In genomic region chr22:22779213-22779612, GRCh38 we compare ENCODE assay signal across 40 cellular contexts.
"Had no signal": no experiment of that assay in that cellular context is flagged by ENCODE, and none has a peak within 500 bp of the region (broad histone marks: within the 10 kb centered on the region; RNA-seq: fewer than 3 reads in every experiment).

No MANE protein-coding gene starts in this region.

- H3K27me3 ChIP-seq: adrenal gland, ascending aorta, breast epithelium, cardiac muscle cell had no signal

- H3K4me3 ChIP-seq: adrenal gland, ascending aorta, body of pancreas, breast epithelium, cardiac muscle cell had no signal

- H3K4me1 ChIP-seq: adrenal gland, ascending aorta, body of pancreas, breast epithelium had no signal

- H3K36me3 ChIP-seq: adrenal gland, ascending aorta, brain microvascular endothelial cell, breast epithelium, cardiac muscle cell had no signal

- H3K9me3 ChIP-seq: adrenal gland, ascending aorta, body of pancreas, breast epithelium had no signal

- DNase-seq: activated effector memory CD4-positive, alpha-beta T cell treated with anti-CD3 and anti-CD28 coated beads, Interleukin-2, amount 50 U/mL, for 16 hours; activated effector memory CD4-positive, alpha-beta T cell treated with Interleukin-2 at 50 U/mL for 16 hours; activated gamma-delta T cell; activated gamma-delta T cell treated with Interleukin-2 at 50 U/mL for 16 hours; activated naive CD4-positive, alpha-beta T cell; activated naive CD4-positive, alpha-beta T cell treated with anti-CD3 and anti-CD28 coated beads for 36 hours; activated naive CD4-positive, alpha-beta T cell treated with anti-CD3 and anti-CD28 coated beads, Interleukin-2, amount 10 ng/mL, durations not matched to agents 7 days and 5 days; activated naive CD4-positive, alpha-beta T cell treated with anti-CD3 and anti-CD28 coated beads, Interleukin-2, amount 50 U/mL, for 16 hours; activated naive CD4-positive, alpha-beta T cell treated with Interleukin-2 at 50 U/mL for 16 hours; activated naive CD8-positive, alpha-beta T cell treated with anti-CD3 and anti-CD28 coated beads for 36 hours; activated naive CD8-positive, alpha-beta T cell treated with anti-CD3 and anti-CD28 coated beads, Interleukin-2, amount 10 ng/mL, durations not matched to agents 7 days and 5 days; activated naive CD8-positive, alpha-beta T cell treated with anti-CD3 and anti-CD28 coated beads, Interleukin-2, amount 50 U/mL, for 24 hours; activated T-cell treated with anti-CD3 and anti-CD28 coated beads, Interleukin-2, amount 50 U/mL, for 1 hour; activated T-cell treated with anti-CD3 and anti-CD28 coated beads, Interleukin-2, amount 50 U/mL, for 24 hours; activated T-cell treated with anti-CD3 and anti-CD28 coated beads, Interleukin-2, amount 50 U/mL, for 4 hours; activated T-cell treated with anti-CD3 and anti-CD28 coated beads, Interleukin-2, amount 50 U/mL, for 48 hours; activated T-cell treated with anti-CD3 and anti-CD28 coated beads, Interleukin-2, amount 50 U/mL, for 72 hours; adrenal gland; amniotic stem cell; amygdala; anterior cingulate cortex; aorta; body of pancreas; brain microvascular endothelial cell; caudate nucleus; central memory CD4-positive, alpha-beta T cell; cerebellar nuclear complex had no signal

- H3K27me3 Mint-ChIP-seq: activated naive CD4-positive, alpha-beta T cell treated with anti-CD3 and anti-CD28 coated beads, Interleukin-2, amount 50 U/mL, for 24 hours; activated naive CD8-positive, alpha-beta T cell; activated naive CD8-positive, alpha-beta T cell treated with anti-CD3 and anti-CD28 coated beads for 36 hours; activated T-cell treated with anti-CD3 and anti-CD28 coated beads, Interleukin-2, amount 50 U/mL, for 24 hours; central memory CD8-positive, alpha-beta T cell had no signal

- H3K36me3 Mint-ChIP-seq: activated naive CD4-positive, alpha-beta T cell treated with anti-CD3 and anti-CD28 coated beads, Interleukin-2, amount 10 ng/mL, durations not matched to agents 7 days and 5 days; activated naive CD4-positive, alpha-beta T cell treated with anti-CD3 and anti-CD28 coated beads, Interleukin-2, amount 50 U/mL, for 24 hours; activated naive CD4-positive, alpha-beta T cell treated with anti-CD3 and anti-CD28 coated beads, Interleukin-2, amount 50 U/mL, for 72 hours; activated naive CD8-positive, alpha-beta T cell; activated naive CD8-positive, alpha-beta T cell treated with anti-CD3 and anti-CD28 coated beads for 36 hours; activated naive CD8-positive, alpha-beta T cell treated with anti-CD3 and anti-CD28 coated beads, Interleukin-2, amount 10 ng/mL, durations not matched to agents 7 days and 5 days; brain had no signal

- H3K4me1 Mint-ChIP-seq: activated naive CD4-positive, alpha-beta T cell treated with anti-CD3 and anti-CD28 coated beads, Interleukin-2, amount 10 ng/mL, durations not matched to agents 7 days and 5 days; activated naive CD8-positive, alpha-beta T cell treated with anti-CD3 and anti-CD28 coated beads, Interleukin-2, amount 10 ng/mL, durations not matched to agents 7 days and 5 days; activated T-helper 17 cell treated with anti-CD3 and anti-CD28 coated beads, Interleukin-2, amount 50 U/mL, for 72 hours; brain had no signal

- H3K27ac ChIP-seq: adrenal gland, ascending aorta, body of pancreas, brain microvascular endothelial cell, breast epithelium, cardiac muscle cell had no signal

- H3K9me3 Mint-ChIP-seq: activated naive CD4-positive, alpha-beta T cell treated with anti-CD3 and anti-CD28 coated beads for 36 hours; activated naive CD4-positive, alpha-beta T cell treated with anti-CD3 and anti-CD28 coated beads, Interleukin-2, amount 10 ng/mL, durations not matched to agents 7 days and 5 days; activated naive CD4-positive, alpha-beta T cell treated with anti-CD3 and anti-CD28 coated beads, Interleukin-2, amount 50 U/mL, for 24 hours; activated naive CD4-positive, alpha-beta T cell treated with anti-CD3 and anti-CD28 coated beads, Interleukin-2, amount 50 U/mL, for 72 hours; activated naive CD8-positive, alpha-beta T cell treated with anti-CD3 and anti-CD28 coated beads for 36 hours; activated naive CD8-positive, alpha-beta T cell treated with anti-CD3 and anti-CD28 coated beads, Interleukin-2, amount 10 ng/mL, durations not matched to agents 7 days and 5 days; activated naive CD8-positive, alpha-beta T cell treated with anti-CD3 and anti-CD28 coated beads, Interleukin-2, amount 50 U/mL, for 24 hours; activated T-cell treated with anti-CD3 and anti-CD28 coated beads, Interleukin-2, amount 50 U/mL, for 24 hours; activated T-cell treated with anti-CD3 and anti-CD28 coated beads, Interleukin-2, amount 50 U/mL, for 4 hours; activated T-cell treated with anti-CD3 and anti-CD28 coated beads, Interleukin-2, amount 50 U/mL, for 72 hours; activated T-helper 1 cell treated with anti-CD3 and anti-CD28 coated beads, Interleukin-12 subunit alpha, Interleukin-12 subunit beta, Interleukin-2, Interleukin-4 antibody, amounts not matched to agents 30 ng/mL and 10 ng/mL and 1 ng/mL, durations not matched to agents 14 hours and 24 hours and 36 hours; activated T-helper 17 cell treated with anti-CD3 and anti-CD28 coated beads, Interleukin-2, amount 50 U/mL, for 72 hours; activated T-helper 2 cell treated with anti-CD3 and anti-CD28 coated beads, Interferon-gamma antibody, Interleukin-2, Interleukin-4, amounts not matched to agents 10 μg/mL and 5 μg/mL and 100 μg/mL, durations not matched to agents 14 hours and 24 hours and 36 hours; brain; central memory CD8-positive, alpha-beta T cell had no signal

- FAIRE-seq: astrocyte, bronchial epithelial cell had no signal

- H3K4me3 Mint-ChIP-seq: activated naive CD4-positive, alpha-beta T cell treated with anti-CD3 and anti-CD28 coated beads for 36 hours; activated naive CD4-positive, alpha-beta T cell treated with anti-CD3 and anti-CD28 coated beads, Interleukin-2, amount 10 ng/mL, durations not matched to agents 7 days and 5 days; activated naive CD4-positive, alpha-beta T cell treated with anti-CD3 and anti-CD28 coated beads, Interleukin-2, amount 50 U/mL, for 24 hours; activated naive CD8-positive, alpha-beta T cell; activated naive CD8-positive, alpha-beta T cell treated with anti-CD3 and anti-CD28 coated beads for 36 hours; activated naive CD8-positive, alpha-beta T cell treated with anti-CD3 and anti-CD28 coated beads, Interleukin-2, amount 10 ng/mL, durations not matched to agents 7 days and 5 days; activated naive CD8-positive, alpha-beta T cell treated with anti-CD3 and anti-CD28 coated beads, Interleukin-2, amount 50 U/mL, for 24 hours; activated T-cell treated with anti-CD3 and anti-CD28 coated beads, Interleukin-2, amount 50 U/mL, for 24 hours; activated T-cell treated with anti-CD3 and anti-CD28 coated beads, Interleukin-2, amount 50 U/mL, for 4 hours; activated T-cell treated with anti-CD3 and anti-CD28 coated beads, Interleukin-2, amount 50 U/mL, for 72 hours; activated T-helper 1 cell treated with anti-CD3 and anti-CD28 coated beads, Interleukin-12 subunit alpha, Interleukin-12 subunit beta, Interleukin-2, Interleukin-4 antibody, amounts not matched to agents 30 ng/mL and 10 ng/mL and 1 ng/mL, durations not matched to agents 14 hours and 24 hours and 36 hours; activated T-helper 17 cell treated with anti-CD3 and anti-CD28 coated beads, Interleukin-2, amount 50 U/mL, for 72 hours; brain; central memory CD8-positive, alpha-beta T cell had no signal

- ATAC-seq: activated naive CD4-positive, alpha-beta T cell treated with anti-CD3 and anti-CD28 coated beads, Interleukin-2, amount 50 U/mL, for 72 hours; activated naive CD8-positive, alpha-beta T cell treated with anti-CD3 and anti-CD28 coated beads, Interleukin-2, amount 50 U/mL, for 24 hours; activated T-cell treated with anti-CD3 and anti-CD28 coated beads, Interleukin-2, amount 50 U/mL, for 4 hours; activated T-cell treated with anti-CD3 and anti-CD28 coated beads, Interleukin-2, amount 50 U/mL, for 72 hours; activated T-helper 17 cell treated with anti-CD3 and anti-CD28 coated beads, Interleukin-2, amount 50 U/mL, for 72 hours; body of pancreas had no signal

- H3K27ac Mint-ChIP-seq: activated naive CD4-positive, alpha-beta T cell treated with anti-CD3 and anti-CD28 coated beads for 36 hours; activated naive CD4-positive, alpha-beta T cell treated with anti-CD3 and anti-CD28 coated beads, Interleukin-2, amount 10 ng/mL, durations not matched to agents 7 days and 5 days; activated naive CD4-positive, alpha-beta T cell treated with anti-CD3 and anti-CD28 coated beads, Interleukin-2, amount 50 U/mL, for 24 hours; activated naive CD4-positive, alpha-beta T cell treated with anti-CD3 and anti-CD28 coated beads, Interleukin-2, amount 50 U/mL, for 72 hours; activated naive CD8-positive, alpha-beta T cell; activated naive CD8-positive, alpha-beta T cell treated with anti-CD3 and anti-CD28 coated beads for 36 hours; activated naive CD8-positive, alpha-beta T cell treated with anti-CD3 and anti-CD28 coated beads, Interleukin-2, amount 10 ng/mL, durations not matched to agents 7 days and 5 days; activated naive CD8-positive, alpha-beta T cell treated with anti-CD3 and anti-CD28 coated beads, Interleukin-2, amount 50 U/mL, for 24 hours; activated T-cell treated with anti-CD3 and anti-CD28 coated beads, Interleukin-2, amount 50 U/mL, for 24 hours; activated T-cell treated with anti-CD3 and anti-CD28 coated beads, Interleukin-2, amount 50 U/mL, for 72 hours; activated T-helper 1 cell treated with anti-CD3 and anti-CD28 coated beads, Interleukin-12 subunit alpha, Interleukin-12 subunit beta, Interleukin-2, Interleukin-4 antibody, amounts not matched to agents 30 ng/mL and 10 ng/mL and 1 ng/mL, durations not matched to agents 14 hours and 24 hours and 36 hours; activated T-helper 17 cell treated with anti-CD3 and anti-CD28 coated beads, Interleukin-2, amount 50 U/mL, for 72 hours; activated T-helper 2 cell treated with anti-CD3 and anti-CD28 coated beads, Interferon-gamma antibody, Interleukin-2, Interleukin-4, amounts not matched to agents 10 μg/mL and 5 μg/mL and 100 μg/mL, durations not matched to agents 14 hours and 24 hours and 36 hours; brain had no signal
